Comparison of ENCODE assay signal across 19 cellular contexts in genomic region chrX:80667967-80668366, GRCh38.
DNase-seq lines count a peak whose midpoint lies in the region; ATAC-seq, FAIRE-seq and TF ChIP-seq lines count a peak whose summit lies in the region.
"Had no signal": no experiment of that assay in that cellular context is flagged by ENCODE, and none has a peak within 500 bp of the region (broad histone marks: within the 10 kb centered on the region; RNA-seq: fewer than 3 reads in every experiment).

No MANE protein-coding gene starts in this region.

- H3K9me3 ChIP-seq in HepG2 (ENCODE audit: low read length): no peaks in the 10 kb centered on the region

- WGBS in HepG2 (ENCODE audit: low lambda C conversion rate): 76% methylated on average over 8 of the region's 8 CpGs

- peaks cover 6% of the 10 kb centered on the region for H3K4me1 Mint-ChIP-seq in activated T-helper 17 cell treated with anti-CD3 and anti-CD28 coated beads, Interleukin-2, amount 50 U/mL, for 72 hours

- H3K4me3 Mint-ChIP-seq in activated T-helper 17 cell treated with anti-CD3 and anti-CD28 coated beads, Interleukin-2, amount 50 U/mL, for 72 hours: peak overlapping the region; percentile 37

- no peaks in the 10 kb centered on the region for H3K79me2 ChIP-seq in HepG2 (ENCODE audit: insufficient read depth, low read length)

- TF ChIP-seq CTCF in HepG2 (CRISPR knock-in tag; IDR thresholded peaks at IDR 0.05): no peak

- H3K9ac ChIP-seq in HepG2 (ENCODE audit: insufficient read depth, low read depth, low read length): no peak overlapping the region

- no peaks in the 10 kb centered on the region for H3K4me1 ChIP-seq in HepG2 (ENCODE audit: insufficient read depth, low read length)

- no TSS peak for BruUV-seq in HepG2 (replicated peaks; lab: Mats Ljungman, UMichigan)

- FAIRE-seq in HepG2 (lab: Jason Lieb, UNC): no peak
- FAIRE-seq: H1, HTR-8/SVneo, RCC 7860 had no signal

- H3K9me3 Mint-ChIP-seq in activated T-helper 17 cell treated with anti-CD3 and anti-CD28 coated beads, Interleukin-2, amount 50 U/mL, for 72 hours: peaks cover 3% of the 10 kb centered on the region

- no peak overlapping the region for H3K4me2 ChIP-seq in HepG2 (ENCODE audit: low read depth, low read length)

- peak; percentile 22 for DNase-seq in activated naive CD4-positive, alpha-beta T cell treated with Interleukin-2 at 50 U/mL for 16 hours
- DNase-seq in activated naive CD4-positive, alpha-beta T cell (lab: John Stamatoyannopoulos, UW): no peak
- no peak for DNase-seq in GF-D8 (lab: John Stamatoyannopoulos, UW)
- DNase-seq in HepG2 (ENCODE audit: low spot score): no peak
- DNase-seq: DMS53, NCI-H1105, NCI-H1694 treated with DMSO at 0.1 percent for 48 hours, NCI-H2107, NCI-H226, NCI-H524 treated with DMSO at 0.1 percent for 48 hours, Right ventricle myocardium superior had no signal

- H3K36me3 Mint-ChIP-seq in activated T-helper 17 cell treated with anti-CD3 and anti-CD28 coated beads, Interleukin-2, amount 50 U/mL, for 72 hours (ENCODE audit: low read depth): peaks cover 2% of the 10 kb centered on the region

- H4K20me1 ChIP-seq in HepG2 (ENCODE audit: insufficient read depth, low read length): no peaks in the 10 kb centered on the region

- TF ChIP-seq EP300 in HepG2 (IDR thresholded peaks at IDR 0.05; ENCODE audit: low read depth in 2 of 2, low read length in 2 of 2) (no peak), HepG2 (CRISPR knock-in tag; IDR thresholded peaks at IDR 0.05; ENCODE audit: borderline replicate concordance) (no peak)

- no peaks in the 10 kb centered on the region for H3K27me3 ChIP-seq in HepG2 (ENCODE audit: control insufficient read depth in 1 of 2, insufficient read depth in 2 of 2, low read length in 2 of 2)

- CTCF ChIA-PET in HepG2 (lab: Yijun Ruan, JAX; ENCODE audit: low intra/inter-chr PET ratio, low total read pairs): no interaction called here

- in situ Hi-C loops in HepG2 (cut with HindIII; ENCODE audit: extremely low pct_ligation_motif_present, low pct_unique_long_range_greater_than_20kb): no loop called here

- no peak for TF ChIP-seq RAD21 in HepG2 (CRISPR knock-in tag; IDR thresholded peaks at IDR 0.05)

- no peak overlapping the region for H2AFZ ChIP-seq in HepG2 (ENCODE audit: low read length)

- H3K27ac ChIP-seq in HepG2 (ENCODE audit: extremely low read length, insufficient read depth, low read length): no peak overlapping the region
- H3K27ac ChIP-seq: HL-60, SK-N-MC had no signal

- TF ChIP-seq POLR2A in HepG2 (IDR thresholded peaks at IDR 0.05; ENCODE audit: insufficient read depth in 1 of 2, low read depth in 2 of 2, low read length in 2 of 2): no peak

- ATAC-seq in GM18867 (IDR thresholded peaks at IDR 0.05; ENCODE audit: unreplicated experiment): peak; percentile 79
- peak; percentile 77 for ATAC-seq in HG02798 (IDR thresholded peaks at IDR 0.05; ENCODE audit: poor library complexity, unreplicated experiment)
- peak; percentile 94 for ATAC-seq in activated T-helper 17 cell treated with anti-CD3 and anti-CD28 coated beads, Interleukin-2, amount 50 U/mL, for 72 hours (replicated peaks)
- no peak for ATAC-seq in HepG2

- POLR2A ChIA-PET in HepG2 (lab: Yijun Ruan, JAX): no interaction called here

- H3K27me3 Mint-ChIP-seq in activated T-helper 17 cell treated with anti-CD3 and anti-CD28 coated beads, Interleukin-2, amount 50 U/mL, for 72 hours: no peaks in the 10 kb centered on the region

- no peaks in the 10 kb centered on the region for H3K36me3 ChIP-seq in HepG2 (replicated peaks in 1 of 2; ENCODE audit: control insufficient read depth in 1 of 2, insufficient read depth in 2 of 2, low read length in 2 of 2)

- intact Hi-C loops in HepG2 (cut with micrococcal nuclease; ENCODE audit: unreplicated experiment): no loop called here

- no peak overlapping the region for H3K27ac Mint-ChIP-seq in activated T-helper 17 cell treated with anti-CD3 and anti-CD28 coated beads, Interleukin-2, amount 50 U/mL, for 72 hours

- H3K4me3 ChIP-seq in HepG2 (replicated peaks in 1 of 3; ENCODE audit: insufficient read depth in 1 of 3, low read depth in 2 of 3, low read length in 3 of 3): no peak overlapping the region
- H3K4me3 ChIP-seq: SK-N-MC had no signal

TF ChIP-seq in HepG2, 621 proteins besides CTCF, POLR2A, EP300 and RAD21:
- TF ChIP-seq KLF9 (CRISPR knock-in tag; IDR thresholded peaks at IDR 0.05; ENCODE audit: low read depth): no peak
- no peak for TF ChIP-seq ZNF20 (CRISPR knock-in tag; IDR thresholded peaks at IDR 0.05)
- no peak for TF ChIP-seq SRSF4 (IDR thresholded peaks at IDR 0.05; ENCODE audit: low read depth, low read length, poor library complexity, severe bottlenecking)
- TF ChIP-seq DR1 (CRISPR knock-in tag; IDR thresholded peaks at IDR 0.05): no peak
- TF ChIP-seq HOXA7 (CRISPR knock-in tag; IDR thresholded peaks at IDR 0.05): no peak
- TF ChIP-seq NCOA5 (CRISPR knock-in tag; IDR thresholded peaks at IDR 0.05): no peak
- no peak for TF ChIP-seq ZNF234 (CRISPR knock-in tag; conservative IDR thresholded peaks at IDR 0.05)
- no peak for TF ChIP-seq PHB2 (IDR thresholded peaks at IDR 0.05; ENCODE audit: partially characterized antibody)
- TF ChIP-seq ZMAT5 (CRISPR knock-in tag; IDR thresholded peaks at IDR 0.05; ENCODE audit: borderline replicate concordance, low read depth): no peak
